In genomic region chr11:32018672-32019071, GRCh38 we compare ENCODE assay signal across 19 cellular contexts.
DNase-seq lines count a peak whose midpoint lies in the region; ATAC-seq and TF ChIP-seq lines count a peak whose summit lies in the region.
"Had no signal": no experiment of that assay in that cellular context is flagged by ENCODE, and none has a peak within 500 bp of the region (broad histone marks: within the 10 kb centered on the region; RNA-seq: fewer than 3 reads in every experiment).

No MANE protein-coding gene starts in this region.

- no peaks in the 10 kb centered on the region for H3K4me1 Mint-ChIP-seq in mesothelial cell of epicardium
- H3K4me1 Mint-ChIP-seq: B cell; CD4-positive, CD25-positive, alpha-beta regulatory T cell; CD8-positive, alpha-beta memory T cell had no signal

- H3K27ac Mint-ChIP-seq in mesothelial cell of epicardium: no peak overlapping the region
- H3K27ac Mint-ChIP-seq: B cell; CD4-positive, CD25-positive, alpha-beta regulatory T cell; CD8-positive, alpha-beta memory T cell had no signal

- no peak overlapping the region for H3K9ac ChIP-seq in OCI-LY3 (ENCODE audit: low read length)
- H3K9ac ChIP-seq: BLaER1 had no signal

- ATAC-seq in HG02938 (IDR thresholded peaks at IDR 0.05; ENCODE audit: unreplicated experiment): peak; percentile 51

- no peak overlapping the region for H3K4me3 ChIP-seq in GM12865 (ENCODE audit: low read depth, low read length)
- H3K4me3 ChIP-seq in OCI-LY3 (ENCODE audit: low read length): no peak overlapping the region
- H3K4me3 ChIP-seq: BLaER1 had no signal

- H3K4me1 ChIP-seq in OCI-LY3 (ENCODE audit: low read length): peaks cover 10% of the 10 kb centered on the region
- H3K4me1 ChIP-seq: BLaER1 had no signal

- no peaks in the 10 kb centered on the region for H3K9me3 Mint-ChIP-seq in mesothelial cell of epicardium
- H3K9me3 Mint-ChIP-seq: CD8-positive, alpha-beta memory T cell had no signal

- peak overlapping the region; percentile 40 for H3K4me2 ChIP-seq in OCI-LY3 (ENCODE audit: low read length)
- H3K4me2 ChIP-seq: BLaER1 had no signal

- peaks cover 60% of the 10 kb centered on the region for H3K27me3 Mint-ChIP-seq in mesothelial cell of epicardium (ENCODE audit: low read depth)

- TF ChIP-seq CTCF in GM12865 (IDR thresholded peaks at IDR 0.05; ENCODE audit: insufficient read depth, low read depth, low read length, missing control alignments) (no peak), OCI-LY3 (IDR thresholded peaks at IDR 0.05; ENCODE audit: low read depth, low read length) (no peak), mesothelial cell of epicardium (IDR thresholded peaks at IDR 0.05; ENCODE audit: unreplicated experiment) (no peak)

- peak overlapping the region; percentile 41; the same call in 1 of the 2 replicates for H2AFZ ChIP-seq in OCI-LY3 (ENCODE audit: low read depth, low read length)

- peaks cover 15% of the 10 kb centered on the region; the same call in 1 of the 2 replicates for H3K27me3 ChIP-seq in OCI-LY3 (ENCODE audit: low read depth, low read length)
- H3K27me3 ChIP-seq: BLaER1 had no signal

- H3K9me3 ChIP-seq in OCI-LY3 (ENCODE audit: insufficient read depth, low read length): no peaks in the 10 kb centered on the region
- H3K9me3 ChIP-seq: BLaER1 had no signal

- DNase-seq in GM12865 (ENCODE audit: low read depth) (peak; percentile 26), HPDE6-E6E7 (ENCODE audit: extremely low spot score) (no peak), SW 1271 (lab: John Stamatoyannopoulos, UW) (no peak), mesothelial cell of epicardium (ENCODE audit: low spot score in 2 of 2, unreplicated experiment in 2 of 2) (no peak)
- DNase-seq: CD4-positive, CD25-positive, alpha-beta regulatory T cell; CD8-positive, alpha-beta memory T cell; DMS 273 treated with DMSO at 0.1 percent for 48 hours; DMS79; EL; GDM1; GOT3; H7; HCEC 1CT had no signal

- no peaks in the 10 kb centered on the region for H3K36me3 Mint-ChIP-seq in mesothelial cell of epicardium
- H3K36me3 Mint-ChIP-seq: CD8-positive, alpha-beta memory T cell had no signal

- no peaks in the 10 kb centered on the region for H4K20me1 ChIP-seq in OCI-LY3 (ENCODE audit: insufficient read depth, low read length)
- H4K20me1 ChIP-seq: BLaER1 had no signal

- H3K36me3 ChIP-seq in OCI-LY3 (replicated peaks; ENCODE audit: low read depth, low read length): no peaks in the 10 kb centered on the region
- H3K36me3 ChIP-seq: BLaER1 had no signal

- H3K4me3 Mint-ChIP-seq in mesothelial cell of epicardium: no peak overlapping the region
- H3K4me3 Mint-ChIP-seq: B cell; CD4-positive, CD25-positive, alpha-beta regulatory T cell; CD8-positive, alpha-beta memory T cell had no signal

- no peaks in the 10 kb centered on the region for H3K79me2 ChIP-seq in OCI-LY3 (ENCODE audit: low read length)

- H3K27ac ChIP-seq in OCI-LY3 (ENCODE audit: low read length): no peak overlapping the region
- H3K27ac ChIP-seq: 22Rv1, BLaER1, C4-2B had no signal
